In the genomic region with DNA sequence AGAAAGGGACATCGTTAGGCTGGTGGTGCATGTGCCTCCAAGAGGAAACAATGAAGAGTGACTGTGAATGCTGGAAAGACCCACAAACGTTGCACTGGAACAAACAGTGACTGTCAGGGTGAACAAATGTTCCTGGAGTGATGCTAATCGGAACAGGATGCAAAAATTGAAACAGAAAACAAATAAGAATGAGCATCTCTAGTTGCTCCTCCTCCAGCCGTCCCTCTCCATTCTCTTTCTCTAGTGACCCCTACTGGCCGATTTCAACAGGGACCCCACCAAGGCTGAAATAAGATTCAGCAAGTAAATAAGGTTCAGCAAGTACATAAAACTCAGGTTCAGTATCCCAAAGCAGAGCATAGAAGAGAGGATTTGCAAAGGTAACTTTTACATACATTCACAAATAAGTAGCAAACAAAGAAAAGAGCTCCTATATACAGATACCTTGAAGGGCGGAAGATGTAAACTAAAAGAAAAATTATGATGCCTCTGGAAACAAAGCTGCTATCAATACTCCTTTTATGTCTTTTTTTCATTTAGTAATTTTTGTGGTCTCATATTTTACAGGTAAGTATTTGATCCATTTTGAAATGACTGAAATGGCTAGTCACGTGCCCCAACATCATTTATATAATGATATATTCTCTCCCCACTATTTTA, we compare ENCODE assay signal across 8 cellular contexts.
DNase-seq lines count a peak whose midpoint lies in the region; ATAC-seq and TF ChIP-seq lines count a peak whose summit lies in the region.

No MANE protein-coding gene starts in this region.

- peak; percentile 6 for DNase-seq in SHP77 treated with DMSO at 0.1 percent for 48 hours (lab: John Stamatoyannopoulos, UW)
- no peak for DNase-seq in SHP77 (lab: John Stamatoyannopoulos, UW)
- peak; percentile 81 for DNase-seq in SK-MEL-5 (ENCODE audit: low read depth, low spot score)
- peak; percentile 60 for DNase-seq in fibroblast of mammary gland (ENCODE audit: low read depth)
- DNase-seq in retinal pigment epithelial cell (ENCODE audit: low read depth), result no peak

- in situ Hi-C loops in SK-MEL-5 (cut with HindIII; ENCODE audit: low pct_unique_long_range_greater_than_20kb, low sequenced_read_pairs), result no loop called here

- H3K4me3 ChIP-seq in fibroblast of mammary gland (ENCODE audit: control insufficient read depth, low read depth, low read length) (no peak overlapping the region), retinal pigment epithelial cell (ENCODE audit: low read length) (no peak overlapping the region)

- peak; percentile 86 for TF ChIP-seq CTCF in fibroblast of mammary gland (conservative IDR thresholded peaks at IDR 0.05; ENCODE audit: control insufficient read depth, insufficient read depth, low read depth, low read length)
- peak; percentile 84 for TF ChIP-seq CTCF in retinal pigment epithelial cell (conservative IDR thresholded peaks at IDR 0.05; ENCODE audit: low read depth, low read length)

- ATAC-seq in HG03103 (IDR thresholded peaks at IDR 0.05; ENCODE audit: low read depth, unreplicated experiment) (peak; percentile 83), GM19395 (IDR thresholded peaks at IDR 0.05; ENCODE audit: unreplicated experiment) (no peak), HG03565 (IDR thresholded peaks at IDR 0.05; ENCODE audit: unreplicated experiment) (no peak)

Comparison
In these comparisons a context has a peak if more than half of its experiments do, and no peak if none do; other contexts are left out.
1. DNase-seq: peak in SHP77 treated with DMSO at 0.1 percent for 48 hours (single experiment), SK-MEL-5 (single experiment) and fibroblast of mammary gland (single experiment); none in SHP77 (0 of 2) and retinal pigment epithelial cell (single experiment).